ENCODE assay signal across 8 cellular contexts in the genomic region with DNA sequence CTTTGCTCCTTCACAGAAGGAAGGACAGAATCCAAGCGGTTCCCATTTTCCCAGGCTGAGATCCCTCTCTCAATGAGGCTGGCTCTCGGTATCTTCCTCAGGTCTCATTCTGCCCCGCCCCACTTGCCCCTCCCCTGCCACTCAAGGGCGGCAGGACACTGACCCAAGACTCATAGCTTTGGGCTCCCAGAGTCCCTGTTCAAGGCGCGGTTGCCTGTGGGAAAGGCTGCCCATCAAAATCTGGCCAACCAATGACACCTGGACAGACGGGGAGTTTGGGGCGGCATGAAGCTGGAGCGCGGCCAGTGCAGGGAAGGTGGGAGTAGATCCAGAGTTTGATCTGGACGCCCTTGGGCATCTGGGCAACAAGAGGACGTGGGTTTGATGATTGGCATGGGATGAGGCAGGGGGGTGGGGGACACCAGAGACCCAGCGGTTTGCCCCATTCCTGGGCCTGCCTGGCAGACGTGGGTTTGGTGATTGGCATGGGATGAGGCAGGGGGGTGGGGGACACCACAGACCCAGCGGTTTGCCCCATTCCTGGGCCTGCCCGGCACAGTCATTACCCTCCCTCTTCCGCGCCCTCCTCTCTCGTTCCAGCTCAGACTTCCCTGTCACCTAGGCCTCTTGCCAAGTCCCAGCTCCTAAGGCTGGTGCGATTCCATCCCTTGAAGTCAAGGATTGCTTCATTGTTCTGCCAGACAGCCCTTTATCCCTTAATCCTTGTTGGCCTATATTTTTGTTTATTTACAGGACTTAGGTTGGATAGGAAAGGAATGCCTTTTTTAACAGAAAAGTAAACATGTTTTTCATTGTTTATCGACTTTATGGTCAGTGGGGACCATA.
A peak's percentile ranks its signal among the peaks of the same experiment; 100 is the strongest.
DNase-seq lines count a peak whose midpoint lies in the region; ATAC-seq and TF ChIP-seq lines count a peak whose summit lies in the region.

No MANE protein-coding gene starts in this region.

- H3K4me3 Mint-ChIP-seq in WTC11 (peak overlapping the region; percentile 79), progenitor cell of endocrine pancreas (ENCODE audit: low read depth) (peak overlapping the region; percentile 79)

- H3K27me3 Mint-ChIP-seq in WTC11 (ENCODE audit: low read depth) (peaks cover 18% of the 10 kb centered on the region), progenitor cell of endocrine pancreas (peaks cover 18% of the 10 kb centered on the region)

- H3K27ac ChIP-seq in cardiac muscle cell = peak overlapping the region; percentile 31
- no peak overlapping the region for H3K27ac ChIP-seq in effector memory CD4-positive, alpha-beta T cell (ENCODE audit: insufficient read depth, low read length, poor library complexity, severe bottlenecking)

- peak overlapping the region; percentile 47; the same call in 1 of the 2 replicates for H3K27ac Mint-ChIP-seq in WTC11
- H3K27ac Mint-ChIP-seq in progenitor cell of endocrine pancreas = peak overlapping the region; percentile 94

- DNase-seq in activated CD4-positive, CD25-positive, alpha-beta regulatory T cell treated with anti-CD3 and anti-CD28 coated beads, Interleukin-2, amount 50 U/mL, for 72 hours = peak; percentile 25
- DNase-seq in activated CD4-positive, CD25-positive, alpha-beta regulatory T cell (lab: John Stamatoyannopoulos, UW) = no peak
- DNase-seq in WTC11 (ENCODE audit: low spot score) (peak; percentile 68), cardiac muscle cell (ENCODE audit: low read depth in 1 of 2, low spot score in 1 of 2) (peak in 1 of 2 donors; percentile 88), progenitor cell of endocrine pancreas (ENCODE audit: low spot score, unreplicated experiment) (no peak), GM19240 (ENCODE audit: insufficient read length, low spot score) (no peak)
- DNase-seq in effector memory CD4-positive, alpha-beta T cell = no peak

- H3K36me3 Mint-ChIP-seq in WTC11 (peaks cover 2% of the 10 kb centered on the region; the same call in 1 of the 2 replicates), progenitor cell of endocrine pancreas (ENCODE audit: insufficient read depth) (no peaks in the 10 kb centered on the region)

- H3K9me3 ChIP-seq in cardiac muscle cell (ENCODE audit: low read depth) = no peaks in the 10 kb centered on the region
- H3K9me3 ChIP-seq in effector memory CD4-positive, alpha-beta T cell (ENCODE audit: control insufficient read depth, low read length) = no peaks in the 10 kb centered on the region

- TF ChIP-seq CTCF in WTC11 (IDR thresholded peaks at IDR 0.05) (no peak), cardiac muscle cell (IDR thresholded peaks at IDR 0.05; ENCODE audit: low read depth, low read length) (no peak), progenitor cell of endocrine pancreas (IDR thresholded peaks at IDR 0.05; ENCODE audit: unreplicated experiment) (no peak)

- H3K36me3 ChIP-seq in cardiac muscle cell = no peaks in the 10 kb centered on the region
- H3K36me3 ChIP-seq in effector memory CD4-positive, alpha-beta T cell (ENCODE audit: control insufficient read depth, insufficient read depth, low read length) = no peaks in the 10 kb centered on the region

- peak overlapping the region; percentile 37 for H3K4me3 ChIP-seq in cardiac muscle cell
- H3K4me3 ChIP-seq in effector memory CD4-positive, alpha-beta T cell (ENCODE audit: insufficient read depth, low read depth, low read length, poor library complexity, severe bottlenecking) = no peak overlapping the region

- POLR2A ChIA-PET in WTC11 (lab: Charles Lee) = interaction anchor here (1.4 kb wide), 1 partner anchor 181 kb away, joined by 7 read pairs; the partner anchor contains the start of gene WNK1

- H3K4me1 Mint-ChIP-seq in WTC11 (peaks cover 10% of the 10 kb centered on the region), progenitor cell of endocrine pancreas (ENCODE audit: low read depth) (peaks cover 20% of the 10 kb centered on the region)

- peaks cover 8% of the 10 kb centered on the region for H3K9me3 Mint-ChIP-seq in WTC11
- peaks cover 3% of the 10 kb centered on the region for H3K9me3 Mint-ChIP-seq in progenitor cell of endocrine pancreas (ENCODE audit: low read depth)

- ATAC-seq in WTC11 (peak; percentile 63), HG03097 (IDR thresholded peaks at IDR 0.05; ENCODE audit: low FRiP score, unreplicated experiment) (no peak)

- peaks cover 7% of the 10 kb centered on the region for H3K4me1 ChIP-seq in cardiac muscle cell (ENCODE audit: low read depth)
- peaks cover 18% of the 10 kb centered on the region for H3K4me1 ChIP-seq in effector memory CD4-positive, alpha-beta T cell (ENCODE audit: control insufficient read depth, insufficient read depth, low read length, poor library complexity, severe bottlenecking)

- CTCF ChIA-PET in WTC11 (lab: Charles Lee) = interaction anchor here (0.6 to 2.2 kb wide), 18 partner anchors 8 to 1059 kb away, joined by 3 to 35 read pairs (median 5); partner anchors contain the start of genes RAD52 and WNK1

- H3K27me3 ChIP-seq in cardiac muscle cell = no peaks in the 10 kb centered on the region
- H3K27me3 ChIP-seq in effector memory CD4-positive, alpha-beta T cell (replicated peaks; ENCODE audit: control insufficient read depth, insufficient read depth, low read length, poor library complexity, severe bottlenecking) = no peaks in the 10 kb centered on the region

TF ChIP-seq in WTC11, 78 proteins besides CTCF, POLR2A, EP300 and RAD21 (continues in another document):
- TF ChIP-seq ELF4 (CRISPR knock-in tag; IDR thresholded peaks at IDR 0.05; ENCODE audit: low read depth) = no peak
- TF ChIP-seq ATF6 (CRISPR knock-in tag; IDR thresholded peaks at IDR 0.05) = no peak
- no peak for TF ChIP-seq CREM (CRISPR knock-in tag; IDR thresholded peaks at IDR 0.05)
- no peak for TF ChIP-seq PRDM15 (CRISPR knock-in tag; IDR thresholded peaks at IDR 0.05)
- no peak for TF ChIP-seq OVOL2 (CRISPR knock-in tag; IDR thresholded peaks at IDR 0.05; ENCODE audit: borderline replicate concordance)
- no peak for TF ChIP-seq NR3C1 (CRISPR knock-in tag; conservative IDR thresholded peaks at IDR 0.05; ENCODE audit: low read depth)
- no peak for TF ChIP-seq AR (CRISPR knock-in tag; IDR thresholded peaks at IDR 0.05)
- 0 out of 2 replicates have a peak, but pooled peaks have one; percentile 6 for TF ChIP-seq SP1 (CRISPR knock-in tag; conservative IDR thresholded peaks at IDR 0.05)

Comparison
In these comparisons a context has a peak if more than half of its experiments do, and no peak if none do; other contexts are left out.
1. DNase-seq: peak in activated CD4-positive, CD25-positive, alpha-beta regulatory T cell treated with anti-CD3 and anti-CD28 coated beads, Interleukin-2, amount 50 U/mL, for 72 hours (single experiment) and WTC11 (single experiment); none in activated CD4-positive, CD25-positive, alpha-beta regulatory T cell (0 of 4), progenitor cell of endocrine pancreas (single experiment), GM19240 (single experiment) and effector memory CD4-positive, alpha-beta T cell (0 of 3).